ENCODE assay signal across 15 cellular contexts in genomic region chr18:6624729-6625308, GRCh38.
DNase-seq lines count a peak whose midpoint lies in the region; ATAC-seq, FAIRE-seq and TF ChIP-seq lines count a peak whose summit lies in the region.
"Had no signal": no experiment of that assay in that cellular context is flagged by ENCODE, and none has a peak within 500 bp of the region (broad histone marks: within the 10 kb centered on the region; RNA-seq: fewer than 3 reads in every experiment).

No MANE protein-coding gene starts in this region.

- no peak overlapping the region for H4K8ac ChIP-seq in mesenchymal stem cell (ENCODE audit: low read length)

- CTCF ChIA-PET in PC-3 (lab: Charles Lee), result no interaction called here
- CTCF ChIA-PET in CD4-positive, alpha-beta T cell (lab: Charles Lee), result no interaction called here

- FAIRE-seq in urothelium cell line (lab: Jason Lieb, UNC), result no peak
- FAIRE-seq: pancreas had no signal

- H3K27me3 Mint-ChIP-seq in CD4-positive, alpha-beta T cell, result no peaks in the 10 kb centered on the region
- H3K27me3 Mint-ChIP-seq: IgD-negative memory B cell had no signal

- H3K27me3 ChIP-seq in PC-3 (ENCODE audit: low read length) (no peaks in the 10 kb centered on the region), esophagus squamous epithelium (no peaks in the 10 kb centered on the region), mesenchymal stem cell (ENCODE audit: control insufficient read depth in 1 of 2, insufficient read depth in 1 of 2, low read length in 2 of 2) (no peaks in the 10 kb centered on the region)
- H3K27me3 ChIP-seq in CD4-positive, alpha-beta T cell (ENCODE audit: control insufficient read depth, insufficient read depth, low read length), result no peaks in the 10 kb centered on the region
- H3K27me3 ChIP-seq: pancreas had no signal

- POLR2A ChIA-PET in PC-3 (lab: Charles Lee; ENCODE audit: unreplicated experiment), result interaction anchor here (0.5 kb wide), 1 partner anchor 21 kb away, joined by 6 read pairs; no protein-coding TSS in a partner anchor
- POLR2A ChIA-PET in CD4-positive, alpha-beta T cell (lab: Charles Lee), result no interaction called here

- no peak overlapping the region for H4K91ac ChIP-seq in mesenchymal stem cell (ENCODE audit: low read length)

- H3K9ac ChIP-seq in PC-3 (ENCODE audit: low read length) (no peak overlapping the region), mesenchymal stem cell (ENCODE audit: low read length) (peak overlapping the region; percentile 81)

- H3K36me3 Mint-ChIP-seq in CD4-positive, alpha-beta T cell (ENCODE audit: low read depth), result no peaks in the 10 kb centered on the region
- H3K36me3 Mint-ChIP-seq: IgD-negative memory B cell had no signal

- BruUV-seq in PC-3 (replicated peaks; lab: Mats Ljungman, UMichigan), result no TSS peak

- no peaks in the 10 kb centered on the region for H3K9me3 ChIP-seq in PC-3 (ENCODE audit: low read length)
- H3K9me3 ChIP-seq in esophagus squamous epithelium, result no peaks in the 10 kb centered on the region
- no peaks in the 10 kb centered on the region for H3K9me3 ChIP-seq in mesenchymal stem cell (ENCODE audit: control insufficient read depth, low read length)
- no peaks in the 10 kb centered on the region for H3K9me3 ChIP-seq in CD4-positive, alpha-beta T cell (ENCODE audit: control insufficient read depth, low read length)
- H3K9me3 ChIP-seq: pancreas had no signal

- H3K9me2 ChIP-seq in PC-3 (replicated peaks; ENCODE audit: low read length), result no peaks in the 10 kb centered on the region

- H3K14ac ChIP-seq in mesenchymal stem cell (ENCODE audit: low read length in 2 of 2), result no peak overlapping the region

- no peaks in the 10 kb centered on the region for H3K79me2 ChIP-seq in PC-3 (ENCODE audit: low read length)

- ATAC-seq in PC-3 (peak; percentile 17; the same call in 1 of the 2 replicates), GM18858 (IDR thresholded peaks at IDR 0.05; ENCODE audit: unreplicated experiment) (no peak), HG03280 (IDR thresholded peaks at IDR 0.05; ENCODE audit: unreplicated experiment) (no peak)
- ATAC-seq in CD4-positive, alpha-beta T cell (ENCODE audit: poor library complexity), result no peak

- TF ChIP-seq CTCF in PC-3 (conservative IDR thresholded peaks at IDR 0.05; ENCODE audit: low read depth, low read length), result no peak
- TF ChIP-seq CTCF in esophagus squamous epithelium (IDR thresholded peaks at IDR 0.05), result no peak
- no peak for TF ChIP-seq CTCF in CD4-positive, alpha-beta T cell (IDR thresholded peaks at IDR 0.05)

- no peak overlapping the region for H3K23ac ChIP-seq in mesenchymal stem cell (ENCODE audit: low read length in 2 of 2)

- no peak overlapping the region for H2BK5ac ChIP-seq in mesenchymal stem cell (ENCODE audit: low read depth, low read length, poor library complexity, severe bottlenecking)

- no peaks in the 10 kb centered on the region for H4K20me1 ChIP-seq in PC-3 (ENCODE audit: low read length)

- no peak for TF ChIP-seq POLR2A in esophagus squamous epithelium (IDR thresholded peaks at IDR 0.05)

- H3K9me3 Mint-ChIP-seq in CD4-positive, alpha-beta T cell, result no peaks in the 10 kb centered on the region
- H3K9me3 Mint-ChIP-seq: H9 had no signal

- WGBS in esophagus squamous epithelium, 2 donors, result 39 to 48% methylated on average over 5 of the region's 5 CpGs
- WGBS in mesenchymal stem cell, result 80% methylated on average over 5 of the region's 5 CpGs

- H2BK120ac ChIP-seq in mesenchymal stem cell (ENCODE audit: low read depth, low read length), result no peak overlapping the region

- no peak for DNase-seq in PC-3
- DNase-seq in esophagus squamous epithelium (lab: John Stamatoyannopoulos, UW), result no peak
- no peak for DNase-seq in mesenchymal stem cell
- peak; percentile 60 for DNase-seq in urothelium cell line (ENCODE audit: low spot score)
- DNase-seq in CD4-positive, alpha-beta T cell, result no peak
- DNase-seq in H4 (ENCODE audit: low spot score), result no peak
- DNase-seq: activated CD8-positive, alpha-beta memory T cell treated with anti-CD3 and anti-CD28 coated beads, Interleukin-2, amount 50 U/mL, for 48 hours; H9; islet precursor cell; NCI-H2029 treated with DMSO at 0.1 percent for 48 hours; pancreas had no signal

- H3K4me1 ChIP-seq in PC-3 (ENCODE audit: insufficient read depth, low read length), result peaks cover 18% of the 10 kb centered on the region
- H3K4me1 ChIP-seq in esophagus squamous epithelium, result peaks cover 0 to 27% (median 5%) of the 10 kb centered on the region in 3 donors
- H3K4me1 ChIP-seq in mesenchymal stem cell (ENCODE audit: control insufficient read depth, insufficient read depth, low read depth, low read length), result peaks cover 3% of the 10 kb centered on the region

- H3K4ac ChIP-seq in mesenchymal stem cell (ENCODE audit: low read depth in 1 of 2, low read length in 2 of 2), result no peak overlapping the region

- H3K36me3 ChIP-seq in PC-3 (ENCODE audit: low read depth, low read length), result no peaks in the 10 kb centered on the region
- no peaks in the 10 kb centered on the region for H3K36me3 ChIP-seq in esophagus squamous epithelium
- no peaks in the 10 kb centered on the region for H3K36me3 ChIP-seq in mesenchymal stem cell (ENCODE audit: control insufficient read depth in 1 of 2, insufficient read depth in 2 of 2, low read depth in 1 of 2, low read length in 2 of 2)
- H3K36me3 ChIP-seq: pancreas had no signal

- intact Hi-C loops in PC-3 (cut with micrococcal nuclease) (no loop called here), esophagus squamous epithelium (cut with DNase I) (no loop called here)
- intact Hi-C loops in CD4-positive, alpha-beta T cell (cut with DNase I, micrococcal nuclease), result no loop called here

- H3K4me3 ChIP-seq in PC-3 (ENCODE audit: low read length), result no peak overlapping the region
- H3K4me3 ChIP-seq in esophagus squamous epithelium, result no peak overlapping the region
- peak overlapping the region in 1 of 2 experiments; percentile 48 for H3K4me3 ChIP-seq in mesenchymal stem cell (ENCODE audit: insufficient read depth in 1 of 2, low read depth in 1 of 2, low read length in 2 of 2)
- H3K4me3 ChIP-seq: pancreas had no signal

- peaks cover 4% of the 10 kb centered on the region for H3F3A ChIP-seq in PC-3 (ENCODE audit: low read length, unreplicated experiment)

- H3K27ac Mint-ChIP-seq in CD4-positive, alpha-beta T cell, result no peak overlapping the region
- H3K27ac Mint-ChIP-seq: H9, IgD-negative memory B cell had no signal

- H2BK15ac ChIP-seq in mesenchymal stem cell (ENCODE audit: low read depth, poor library complexity, severe bottlenecking), result no peak overlapping the region

- H2AK5ac ChIP-seq in mesenchymal stem cell (ENCODE audit: low read length, severe bottlenecking), result no peak overlapping the region

- no peak overlapping the region for H2BK12ac ChIP-seq in mesenchymal stem cell (ENCODE audit: low read length in 2 of 2)

- no peak overlapping the region for H3K18ac ChIP-seq in mesenchymal stem cell (ENCODE audit: low read depth in 1 of 2, low read length in 2 of 2)

- H3K4me2 ChIP-seq in PC-3 (ENCODE audit: low read length) (0 out of 2 replicates have a peak overlapping the region, but pooled peaks have one; percentile 2), mesenchymal stem cell (ENCODE audit: low read length, poor library complexity, severe bottlenecking) (no peak overlapping the region)

- H3K27ac ChIP-seq in PC-3 (ENCODE audit: low read length), result no peak overlapping the region
- H3K27ac ChIP-seq in esophagus squamous epithelium, result peak overlapping the region in 3 of 4 donors; percentile 38 to 66 (median 50)
- H3K27ac ChIP-seq in mesenchymal stem cell (ENCODE audit: low read length, poor library complexity, severe bottlenecking), result peak overlapping the region; percentile 4
- no peak overlapping the region for H3K27ac ChIP-seq in CD4-positive, alpha-beta T cell (ENCODE audit: low read depth, low read length)
- H3K27ac ChIP-seq: pancreas, VCaP had no signal

- H2AFZ ChIP-seq in PC-3 (ENCODE audit: low read length) (0 out of 2 replicates have a peak overlapping the region, but pooled peaks have one; percentile 7), mesenchymal stem cell (ENCODE audit: low read depth, low read length) (no peak overlapping the region)

- H3K79me1 ChIP-seq in mesenchymal stem cell (replicated peaks; ENCODE audit: low read length, poor library complexity, severe bottlenecking), result no peaks in the 10 kb centered on the region

- no peak overlapping the region for H3K4me3 Mint-ChIP-seq in CD4-positive, alpha-beta T cell
- H3K4me3 Mint-ChIP-seq: H9, IgD-negative memory B cell had no signal

- no peaks in the 10 kb centered on the region for H3K4me1 Mint-ChIP-seq in CD4-positive, alpha-beta T cell (ENCODE audit: low read depth)
- H3K4me1 Mint-ChIP-seq: IgD-negative memory B cell had no signal

Comparison
In these comparisons a context has a peak if more than half of its experiments do, and no peak if none do; other contexts are left out.
1. H3K27ac ChIP-seq: peak in esophagus squamous epithelium (3 of 4) and mesenchymal stem cell (single experiment); none in PC-3 (single experiment) and CD4-positive, alpha-beta T cell (single experiment).